ENCODE assay signal across 9 cellular contexts in genomic region chr14:80364274-80364673, GRCh38.
DNase-seq lines count a peak whose midpoint lies in the region; ATAC-seq lines count a peak whose summit lies in the region.
"Had no signal": no experiment of that assay in that cellular context is flagged by ENCODE, and none has a peak within 500 bp of the region (broad histone marks: within the 10 kb centered on the region; RNA-seq: fewer than 3 reads in every experiment).

No MANE protein-coding gene starts in this region.

- DNase-seq in D341Med (ENCODE audit: low spot score) (peak; percentile 46), RKO (ENCODE audit: low spot score) (peak; percentile 57), hepatic stellate cell (ENCODE audit: low spot score) (peak; percentile 4), 8988T (no peak), amygdala (lab: John Stamatoyannopoulos, UW) (no peak), NCI-H2029 (lab: John Stamatoyannopoulos, UW) (no peak)
- DNase-seq: activated naive CD4-positive, alpha-beta T cell treated with anti-CD3 and anti-CD28 coated beads, Interleukin-2, amount 10 ng/mL, durations not matched to agents 7 days and 5 days had no signal

- ATAC-seq in HG03442 (IDR thresholded peaks at IDR 0.05; ENCODE audit: unreplicated experiment) (peak; percentile 45), GM21360 (IDR thresholded peaks at IDR 0.05; ENCODE audit: unreplicated experiment) (no peak)

Comparison
In these comparisons a context has a peak if more than half of its experiments do, and no peak if none do; other contexts are left out.
1. DNase-seq: peak in D341Med (single experiment), RKO (single experiment) and hepatic stellate cell (single experiment); none in 8988T (single experiment), amygdala (0 of 56) and NCI-H2029 (single experiment).